1 cellular context compared by ENCODE assay signal in the genomic region with DNA sequence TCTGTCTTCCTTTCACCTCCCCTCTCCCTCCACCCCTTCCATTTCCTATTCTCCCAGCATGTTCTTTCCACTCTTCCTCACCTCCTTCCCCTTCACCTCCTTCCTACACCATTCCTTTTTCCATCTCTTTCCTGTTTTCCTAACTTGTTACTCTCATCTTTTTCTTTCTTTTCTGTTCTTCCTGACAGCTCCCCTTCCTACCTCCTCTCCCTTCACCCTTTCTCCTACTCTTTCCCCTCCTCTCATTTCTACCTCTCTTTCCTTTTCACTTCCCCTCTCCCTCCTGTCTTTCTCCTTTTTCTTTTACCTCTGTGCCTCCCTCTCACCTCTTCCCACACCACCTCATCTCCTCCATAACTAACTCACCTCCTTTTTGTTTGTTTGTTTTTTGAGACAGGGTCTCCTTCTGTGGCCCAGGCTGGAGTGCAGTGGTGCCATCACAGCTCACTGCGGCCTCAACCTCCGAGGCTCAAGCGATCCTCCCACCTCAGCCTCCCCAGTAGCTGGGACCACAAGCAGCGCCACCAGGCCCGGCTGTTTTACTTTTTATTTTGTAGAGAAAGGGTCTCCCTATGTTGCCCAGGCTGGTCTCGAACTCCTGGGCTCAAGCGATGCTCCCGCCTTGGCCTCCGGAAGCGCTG.
TF ChIP-seq lines count a peak whose summit lies in the region.

No MANE protein-coding gene starts in this region.

TF ChIP-seq in K562, 482 proteins besides CTCF, POLR2A, EP300 and RAD21 (continued from another document and continues in another):
- no peak for TF ChIP-seq ZNF764 (CRISPR knock-in tag; IDR thresholded peaks at IDR 0.05; ENCODE audit: low read depth)
- TF ChIP-seq CXXC5 (CRISPR knock-in tag; IDR thresholded peaks at IDR 0.05) = no peak; the same call in 1 of the 2 replicates
- no peak for TF ChIP-seq CBX3 (IDR thresholded peaks at IDR 0.05; ENCODE audit: borderline replicate concordance in 1 of 2, low read length in 2 of 2)
- TF ChIP-seq, protein P1, sequence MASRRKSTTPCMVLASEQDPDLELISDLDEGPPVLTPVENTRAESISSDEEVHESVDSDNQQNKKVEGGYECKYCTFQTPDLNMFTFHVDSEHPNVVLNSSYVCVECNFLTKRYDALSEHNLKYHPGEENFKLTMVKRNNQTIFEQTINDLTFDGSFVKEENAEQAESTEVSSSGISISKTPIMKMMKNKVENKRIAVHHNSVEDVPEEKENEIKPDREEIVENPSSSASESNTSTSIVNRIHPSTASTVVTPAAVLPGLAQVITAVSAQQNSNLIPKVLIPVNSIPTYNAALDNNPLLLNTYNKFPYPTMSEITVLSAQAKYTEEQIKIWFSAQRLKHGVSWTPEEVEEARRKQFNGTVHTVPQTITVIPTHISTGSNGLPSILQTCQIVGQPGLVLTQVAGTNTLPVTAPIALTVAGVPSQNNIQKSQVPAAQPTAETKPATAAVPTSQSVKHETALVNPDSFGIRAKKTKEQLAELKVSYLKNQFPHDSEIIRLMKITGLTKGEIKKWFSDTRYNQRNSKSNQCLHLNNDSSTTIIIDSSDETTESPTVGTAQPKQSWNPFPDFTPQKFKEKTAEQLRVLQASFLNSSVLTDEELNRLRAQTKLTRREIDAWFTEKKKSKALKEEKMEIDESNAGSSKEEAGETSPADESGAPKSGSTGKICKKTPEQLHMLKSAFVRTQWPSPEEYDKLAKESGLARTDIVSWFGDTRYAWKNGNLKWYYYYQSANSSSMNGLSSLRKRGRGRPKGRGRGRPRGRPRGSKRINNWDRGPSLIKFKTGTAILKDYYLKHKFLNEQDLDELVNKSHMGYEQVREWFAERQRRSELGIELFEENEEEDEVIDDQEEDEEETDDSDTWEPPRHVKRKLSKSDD (conservative IDR thresholded peaks at IDR 0.05; ENCODE audit: low read length) = no peak
- no peak for TF ChIP-seq ZNF282 (CRISPR knock-in tag; IDR thresholded peaks at IDR 0.05)
- TF ChIP-seq TAF1 (IDR thresholded peaks at IDR 0.05; ENCODE audit: control insufficient read depth, extremely low read depth, insufficient read depth, low read length, severe bottlenecking) = no peak
- no peak for TF ChIP-seq PHB (CRISPR knock-in tag; IDR thresholded peaks at IDR 0.05)
- TF ChIP-seq, protein P2, sequence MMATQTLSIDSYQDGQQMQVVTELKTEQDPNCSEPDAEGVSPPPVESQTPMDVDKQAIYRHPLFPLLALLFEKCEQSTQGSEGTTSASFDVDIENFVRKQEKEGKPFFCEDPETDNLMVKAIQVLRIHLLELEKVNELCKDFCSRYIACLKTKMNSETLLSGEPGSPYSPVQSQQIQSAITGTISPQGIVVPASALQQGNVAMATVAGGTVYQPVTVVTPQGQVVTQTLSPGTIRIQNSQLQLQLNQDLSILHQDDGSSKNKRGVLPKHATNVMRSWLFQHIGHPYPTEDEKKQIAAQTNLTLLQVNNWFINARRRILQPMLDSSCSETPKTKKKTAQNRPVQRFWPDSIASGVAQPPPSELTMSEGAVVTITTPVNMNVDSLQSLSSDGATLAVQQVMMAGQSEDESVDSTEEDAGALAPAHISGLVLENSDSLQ (IDR thresholded peaks at IDR 0.05) = peak; percentile 14; the same call in 1 of the 2 replicates
- TF ChIP-seq, protein P3, sequence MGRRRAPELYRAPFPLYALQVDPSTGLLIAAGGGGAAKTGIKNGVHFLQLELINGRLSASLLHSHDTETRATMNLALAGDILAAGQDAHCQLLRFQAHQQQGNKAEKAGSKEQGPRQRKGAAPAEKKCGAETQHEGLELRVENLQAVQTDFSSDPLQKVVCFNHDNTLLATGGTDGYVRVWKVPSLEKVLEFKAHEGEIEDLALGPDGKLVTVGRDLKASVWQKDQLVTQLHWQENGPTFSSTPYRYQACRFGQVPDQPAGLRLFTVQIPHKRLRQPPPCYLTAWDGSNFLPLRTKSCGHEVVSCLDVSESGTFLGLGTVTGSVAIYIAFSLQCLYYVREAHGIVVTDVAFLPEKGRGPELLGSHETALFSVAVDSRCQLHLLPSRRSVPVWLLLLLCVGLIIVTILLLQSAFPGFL (CRISPR knock-in tag; IDR thresholded peaks at IDR 0.05) = no peak
- TF ChIP-seq, protein P4, sequence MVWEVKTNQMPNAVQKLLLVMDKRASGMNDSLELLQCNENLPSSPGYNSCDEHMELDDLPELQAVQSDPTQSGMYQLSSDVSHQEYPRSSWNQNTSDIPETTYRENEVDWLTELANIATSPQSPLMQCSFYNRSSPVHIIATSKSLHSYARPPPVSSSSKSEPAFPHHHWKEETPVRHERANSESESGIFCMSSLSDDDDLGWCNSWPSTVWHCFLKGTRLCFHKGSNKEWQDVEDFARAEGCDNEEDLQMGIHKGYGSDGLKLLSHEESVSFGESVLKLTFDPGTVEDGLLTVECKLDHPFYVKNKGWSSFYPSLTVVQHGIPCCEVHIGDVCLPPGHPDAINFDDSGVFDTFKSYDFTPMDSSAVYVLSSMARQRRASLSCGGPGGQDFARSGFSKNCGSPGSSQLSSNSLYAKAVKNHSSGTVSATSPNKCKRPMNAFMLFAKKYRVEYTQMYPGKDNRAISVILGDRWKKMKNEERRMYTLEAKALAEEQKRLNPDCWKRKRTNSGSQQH (CRISPR knock-in tag; IDR thresholded peaks at IDR 0.05) = peak; percentile 77; the same call in 1 of the 2 replicates
- no peak for TF ChIP-seq POLR2AphosphoS5 (IDR thresholded peaks at IDR 0.05; ENCODE audit: control insufficient read depth, insufficient read depth, low read depth, low read length)
- TF ChIP-seq HDAC3 (IDR thresholded peaks at IDR 0.05; ENCODE audit: borderline replicate concordance, partially characterized antibody) = no peak
- TF ChIP-seq, protein P5, sequence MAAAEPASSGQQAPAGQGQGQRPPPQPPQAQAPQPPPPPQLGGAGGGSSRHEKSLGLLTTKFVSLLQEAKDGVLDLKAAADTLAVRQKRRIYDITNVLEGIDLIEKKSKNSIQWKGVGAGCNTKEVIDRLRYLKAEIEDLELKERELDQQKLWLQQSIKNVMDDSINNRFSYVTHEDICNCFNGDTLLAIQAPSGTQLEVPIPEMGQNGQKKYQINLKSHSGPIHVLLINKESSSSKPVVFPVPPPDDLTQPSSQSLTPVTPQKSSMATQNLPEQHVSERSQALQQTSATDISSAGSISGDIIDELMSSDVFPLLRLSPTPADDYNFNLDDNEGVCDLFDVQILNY (CRISPR knock-in tag; IDR thresholded peaks at IDR 0.05) = no peak; the same call in 1 of the 2 replicates
- TF ChIP-seq, protein P6, sequence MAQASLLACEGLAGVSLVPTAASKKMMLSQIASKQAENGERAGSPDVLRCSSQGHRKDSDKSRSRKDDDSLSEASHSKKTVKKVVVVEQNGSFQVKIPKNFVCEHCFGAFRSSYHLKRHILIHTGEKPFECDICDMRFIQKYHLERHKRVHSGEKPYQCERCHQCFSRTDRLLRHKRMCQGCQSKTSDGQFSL (CRISPR knock-in tag; IDR thresholded peaks at IDR 0.05) = no peak
- TF ChIP-seq, protein P6 (tag; IDR thresholded peaks at IDR 0.05) = no peak
- TF ChIP-seq, protein P7, sequence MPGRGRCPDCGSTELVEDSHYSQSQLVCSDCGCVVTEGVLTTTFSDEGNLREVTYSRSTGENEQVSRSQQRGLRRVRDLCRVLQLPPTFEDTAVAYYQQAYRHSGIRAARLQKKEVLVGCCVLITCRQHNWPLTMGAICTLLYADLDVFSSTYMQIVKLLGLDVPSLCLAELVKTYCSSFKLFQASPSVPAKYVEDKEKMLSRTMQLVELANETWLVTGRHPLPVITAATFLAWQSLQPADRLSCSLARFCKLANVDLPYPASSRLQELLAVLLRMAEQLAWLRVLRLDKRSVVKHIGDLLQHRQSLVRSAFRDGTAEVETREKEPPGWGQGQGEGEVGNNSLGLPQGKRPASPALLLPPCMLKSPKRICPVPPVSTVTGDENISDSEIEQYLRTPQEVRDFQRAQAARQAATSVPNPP (IDR thresholded peaks at IDR 0.05; ENCODE audit: borderline replicate concordance, insufficient read depth, insufficient read length) = no peak
- TF ChIP-seq, protein P8, sequence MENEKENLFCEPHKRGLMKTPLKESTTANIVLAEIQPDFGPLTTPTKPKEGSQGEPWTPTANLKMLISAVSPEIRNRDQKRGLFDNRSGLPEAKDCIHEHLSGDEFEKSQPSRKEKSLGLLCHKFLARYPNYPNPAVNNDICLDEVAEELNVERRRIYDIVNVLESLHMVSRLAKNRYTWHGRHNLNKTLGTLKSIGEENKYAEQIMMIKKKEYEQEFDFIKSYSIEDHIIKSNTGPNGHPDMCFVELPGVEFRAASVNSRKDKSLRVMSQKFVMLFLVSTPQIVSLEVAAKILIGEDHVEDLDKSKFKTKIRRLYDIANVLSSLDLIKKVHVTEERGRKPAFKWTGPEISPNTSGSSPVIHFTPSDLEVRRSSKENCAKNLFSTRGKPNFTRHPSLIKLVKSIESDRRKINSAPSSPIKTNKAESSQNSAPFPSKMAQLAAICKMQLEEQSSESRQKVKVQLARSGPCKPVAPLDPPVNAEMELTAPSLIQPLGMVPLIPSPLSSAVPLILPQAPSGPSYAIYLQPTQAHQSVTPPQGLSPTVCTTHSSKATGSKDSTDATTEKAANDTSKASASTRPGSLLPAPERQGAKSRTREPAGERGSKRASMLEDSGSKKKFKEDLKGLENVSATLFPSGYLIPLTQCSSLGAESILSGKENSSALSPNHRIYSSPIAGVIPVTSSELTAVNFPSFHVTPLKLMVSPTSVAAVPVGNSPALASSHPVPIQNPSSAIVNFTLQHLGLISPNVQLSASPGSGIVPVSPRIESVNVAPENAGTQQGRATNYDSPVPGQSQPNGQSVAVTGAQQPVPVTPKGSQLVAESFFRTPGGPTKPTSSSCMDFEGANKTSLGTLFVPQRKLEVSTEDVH (IDR thresholded peaks at IDR 0.05; ENCODE audit: low read depth, partially characterized antibody) = no peak
- TF ChIP-seq LCOR (CRISPR knock-in tag; IDR thresholded peaks at IDR 0.05) = no peak
- TF ChIP-seq CAMTA2 (CRISPR knock-in tag; conservative IDR thresholded peaks at IDR 0.05) = no peak
- no peak for TF ChIP-seq CCAR2 (IDR thresholded peaks at IDR 0.05; ENCODE audit: low read depth, low read length)
- TF ChIP-seq, protein P9, sequence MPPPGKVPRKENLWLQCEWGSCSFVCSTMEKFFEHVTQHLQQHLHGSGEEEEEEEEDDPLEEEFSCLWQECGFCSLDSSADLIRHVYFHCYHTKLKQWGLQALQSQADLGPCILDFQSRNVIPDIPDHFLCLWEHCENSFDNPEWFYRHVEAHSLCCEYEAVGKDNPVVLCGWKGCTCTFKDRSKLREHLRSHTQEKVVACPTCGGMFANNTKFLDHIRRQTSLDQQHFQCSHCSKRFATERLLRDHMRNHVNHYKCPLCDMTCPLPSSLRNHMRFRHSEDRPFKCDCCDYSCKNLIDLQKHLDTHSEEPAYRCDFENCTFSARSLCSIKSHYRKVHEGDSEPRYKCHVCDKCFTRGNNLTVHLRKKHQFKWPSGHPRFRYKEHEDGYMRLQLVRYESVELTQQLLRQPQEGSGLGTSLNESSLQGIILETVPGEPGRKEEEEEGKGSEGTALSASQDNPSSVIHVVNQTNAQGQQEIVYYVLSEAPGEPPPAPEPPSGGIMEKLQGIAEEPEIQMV (tag; conservative IDR thresholded peaks at IDR 0.05; ENCODE audit: low read depth) = no peak
- no peak for TF ChIP-seq U2AF2 (optimal IDR thresholded peaks at IDR 0.05; ENCODE audit: low read depth, low read length)
- TF ChIP-seq, protein P10, sequence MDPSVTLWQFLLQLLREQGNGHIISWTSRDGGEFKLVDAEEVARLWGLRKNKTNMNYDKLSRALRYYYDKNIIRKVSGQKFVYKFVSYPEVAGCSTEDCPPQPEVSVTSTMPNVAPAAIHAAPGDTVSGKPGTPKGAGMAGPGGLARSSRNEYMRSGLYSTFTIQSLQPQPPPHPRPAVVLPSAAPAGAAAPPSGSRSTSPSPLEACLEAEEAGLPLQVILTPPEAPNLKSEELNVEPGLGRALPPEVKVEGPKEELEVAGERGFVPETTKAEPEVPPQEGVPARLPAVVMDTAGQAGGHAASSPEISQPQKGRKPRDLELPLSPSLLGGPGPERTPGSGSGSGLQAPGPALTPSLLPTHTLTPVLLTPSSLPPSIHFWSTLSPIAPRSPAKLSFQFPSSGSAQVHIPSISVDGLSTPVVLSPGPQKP (CRISPR knock-in tag; IDR thresholded peaks at IDR 0.05) = no peak
- peak; percentile 0; the same call in 1 of the 2 replicates for TF ChIP-seq SUPT5H (IDR thresholded peaks at IDR 0.05)
- TF ChIP-seq KLF10 (CRISPR knock-in tag; IDR thresholded peaks at IDR 0.05) = 0 out of 2 replicates have a peak, but pooled peaks have one; percentile 10
- TF ChIP-seq ADNP (tag; IDR thresholded peaks at IDR 0.05) = peak; percentile 70; the same call in 1 of the 2 replicates
- peak; percentile 84; the same call in 1 of the 2 replicates for TF ChIP-seq MTA1 (IDR thresholded peaks at IDR 0.05; ENCODE audit: borderline replicate concordance)
- TF ChIP-seq, protein P11, sequence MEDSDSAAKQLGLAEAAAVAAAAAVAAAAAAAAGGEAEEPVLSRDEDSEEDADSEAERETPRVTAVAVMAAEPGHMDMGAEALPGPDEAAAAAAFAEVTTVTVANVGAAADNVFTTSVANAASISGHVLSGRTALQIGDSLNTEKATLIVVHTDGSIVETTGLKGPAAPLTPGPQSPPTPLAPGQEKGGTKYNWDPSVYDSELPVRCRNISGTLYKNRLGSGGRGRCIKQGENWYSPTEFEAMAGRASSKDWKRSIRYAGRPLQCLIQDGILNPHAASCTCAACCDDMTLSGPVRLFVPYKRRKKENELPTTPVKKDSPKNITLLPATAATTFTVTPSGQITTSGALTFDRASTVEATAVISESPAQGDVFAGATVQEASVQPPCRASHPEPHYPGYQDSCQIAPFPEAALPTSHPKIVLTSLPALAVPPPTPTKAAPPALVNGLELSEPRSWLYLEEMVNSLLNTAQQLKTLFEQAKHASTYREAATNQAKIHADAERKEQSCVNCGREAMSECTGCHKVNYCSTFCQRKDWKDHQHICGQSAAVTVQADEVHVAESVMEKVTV (CRISPR knock-in tag; IDR thresholded peaks at IDR 0.05) = 0 out of 2 replicates have a peak, but pooled peaks have one; percentile 2
- TF ChIP-seq ZNF668 (CRISPR knock-in tag; IDR thresholded peaks at IDR 0.05) = no peak
- no peak for TF ChIP-seq ZNF695 (CRISPR knock-in tag; IDR thresholded peaks at IDR 0.05)
- 0 out of 2 replicates have a peak, but pooled peaks have one; percentile 29 for TF ChIP-seq ZBTB7A (IDR thresholded peaks at IDR 0.05; ENCODE audit: borderline replicate concordance, control insufficient read depth, low read depth, low read length)
- no peak for TF ChIP-seq SPI1 (IDR thresholded peaks at IDR 0.05; ENCODE audit: borderline replicate concordance, low read depth, low read length)
- TF ChIP-seq STAT5B (CRISPR knock-in tag; IDR thresholded peaks at IDR 0.05) = no peak
- TF ChIP-seq EHMT2 (IDR thresholded peaks at IDR 0.05) = peak; percentile 66
- TF ChIP-seq ZNF551 (CRISPR knock-in tag; IDR thresholded peaks at IDR 0.05) = no peak
- TF ChIP-seq XRCC4 (IDR thresholded peaks at IDR 0.05; ENCODE audit: extremely low read depth, insufficient read depth, insufficient read length) = no peak
- peak; percentile 16; the same call in 1 of the 2 replicates for TF ChIP-seq SMARCA5 (IDR thresholded peaks at IDR 0.05)
- TF ChIP-seq, protein P12, sequence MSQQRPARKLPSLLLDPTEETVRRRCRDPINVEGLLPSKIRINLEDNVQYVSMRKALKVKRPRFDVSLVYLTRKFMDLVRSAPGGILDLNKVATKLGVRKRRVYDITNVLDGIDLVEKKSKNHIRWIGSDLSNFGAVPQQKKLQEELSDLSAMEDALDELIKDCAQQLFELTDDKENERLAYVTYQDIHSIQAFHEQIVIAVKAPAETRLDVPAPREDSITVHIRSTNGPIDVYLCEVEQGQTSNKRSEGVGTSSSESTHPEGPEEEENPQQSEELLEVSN (IDR thresholded peaks at IDR 0.05; ENCODE audit: borderline replicate concordance in 1 of 2, extremely low read depth in 1 of 2, insufficient read depth in 1 of 2, insufficient read length in 1 of 2, low read depth in 1 of 2, low read length in 1 of 2, poor library complexity in 1 of 2, severe bottlenecking in 1 of 2) = peak in 1 of 2 experiments; percentile 58
- TF ChIP-seq TOE1 (IDR thresholded peaks at IDR 0.05; ENCODE audit: borderline replicate concordance) = no peak; the same call in 1 of the 2 replicates
- no peak for TF ChIP-seq TOE1 (CRISPR knock-in tag; IDR thresholded peaks at IDR 0.05; ENCODE audit: borderline replicate concordance, low read depth)
